8 cellular contexts compared by ENCODE assay signal in genomic region chr16:31472559-31473203, GRCh38. TPM values are rescaled to one million over a fixed set of nuclear protein-coding genes. Genes with fewer than 3 reads are reported as not detected.
DNase-seq lines count a peak whose midpoint lies in the region; ATAC-seq, FAIRE-seq and TF ChIP-seq lines count a peak whose summit lies in the region.

No MANE protein-coding gene starts in this region.

- CTCF ChIA-PET in RWPE1 (lab: Yijun Ruan, JAX) = interaction anchor here (0.6 to 1.1 kb wide), 2 partner anchors 12 to 19 kb away, joined by 5 to 6 read pairs; no protein-coding TSS in a partner anchor

- peaks cover 6% of the 10 kb centered on the region; the same call in 1 of the 2 replicates for H3K36me3 ChIP-seq in HUES48 (ENCODE audit: control insufficient read depth, insufficient read depth, low read length)
- no peaks in the 10 kb centered on the region for H3K36me3 ChIP-seq in breast epithelium
- H3K36me3 ChIP-seq in iPS-20b (ENCODE audit: insufficient read depth, low read depth, low read length) = no peaks in the 10 kb centered on the region

- no peak for ATAC-seq in GM21423 (IDR thresholded peaks at IDR 0.05; ENCODE audit: unreplicated experiment)

- no peaks in the 10 kb centered on the region for H3K9me3 ChIP-seq in HUES48 (ENCODE audit: control insufficient read depth, insufficient read depth, low read length)
- H3K9me3 ChIP-seq in breast epithelium = no peaks in the 10 kb centered on the region
- no peaks in the 10 kb centered on the region for H3K9me3 ChIP-seq in iPS-20b (ENCODE audit: insufficient read depth, low read depth, low read length)

- POLR2A ChIA-PET in RWPE1 (lab: Yijun Ruan, JAX; ENCODE audit: low non-redundant PET) = interaction anchor here (0.6 kb wide), 1 partner anchor 35 kb away, joined by 3 read pairs; the partner anchor contains the start of gene RUSF1

- peak overlapping the region; percentile 72 for H3K4me3 ChIP-seq in HUES48 (ENCODE audit: low read depth, low read length)
- peak overlapping the region; percentile 63 to 77 (median 74) for H3K4me3 ChIP-seq in breast epithelium
- peak overlapping the region; percentile 75 for H3K4me3 ChIP-seq in iPS-20b (ENCODE audit: low read length)
- H3K4me3 ChIP-seq in skin epidermis = peak overlapping the region; percentile 44 to 65 (median 49)

- FAIRE-seq in GM19239 (lab: Jason Lieb, UNC) = no peak

- intact Hi-C loops in breast epithelium (cut with DNase I; ENCODE audit: low total_unique reads) = no loop called here

- TF ChIP-seq POLR2A in breast epithelium (IDR thresholded peaks at IDR 0.05) = no peak

- H3K27ac ChIP-seq in HUES48 (ENCODE audit: low read depth, low read length) = no peak overlapping the region
- H3K27ac ChIP-seq in RWPE1 = peak overlapping the region; percentile 97
- H3K27ac ChIP-seq in breast epithelium = peak overlapping the region; percentile 87 to 94
- no peak overlapping the region for H3K27ac ChIP-seq in iPS-20b (ENCODE audit: low read length)
- peak overlapping the region; percentile 34 to 95 (median 87) for H3K27ac ChIP-seq in skin epidermis

- H3K27me3 ChIP-seq in HUES48 (ENCODE audit: control insufficient read depth, insufficient read depth, low read length) = peaks cover 35% of the 10 kb centered on the region
- H3K27me3 ChIP-seq in breast epithelium = no peaks in the 10 kb centered on the region
- peaks cover 61% of the 10 kb centered on the region for H3K27me3 ChIP-seq in iPS-20b (ENCODE audit: insufficient read depth, low read length)

- H3K9ac ChIP-seq in HUES48 (ENCODE audit: low read depth, low read length) (no peak overlapping the region), iPS-20b (ENCODE audit: low read depth, low read length) (peak overlapping the region; percentile 59; the same call in 1 of the 2 replicates)

- peak; percentile 74 for TF ChIP-seq CTCF in RWPE1 (conservative IDR thresholded peaks at IDR 0.05; ENCODE audit: low read depth)
- TF ChIP-seq CTCF in breast epithelium (IDR thresholded peaks at IDR 0.05) = peak; percentile 18 to 62 (median 60)

- H3K4me1 ChIP-seq in HUES48 (ENCODE audit: control insufficient read depth, insufficient read depth, low read length) (peaks cover 7% of the 10 kb centered on the region), breast epithelium (no peaks in the 10 kb centered on the region), iPS-20b (ENCODE audit: insufficient read depth, low read length) (peaks cover 5% of the 10 kb centered on the region; the same call in 1 of the 2 replicates)

- DNase-seq in EH (ENCODE audit: low read depth) (peak; percentile 96), RWPE1 (ENCODE audit: low spot score) (peak; percentile 95), breast epithelium (ENCODE audit: low spot score in 2 of 2) (peak; percentile 81 to 87), GM19239 (ENCODE audit: insufficient read length, low spot score) (no peak)

RNA-seq across cellular contexts. Expression of gene TGFB1I1, which starts 0.7 kb away (rescaled TPM):
- total RNA-seq in breast epithelium = 10 to 100 TPM; 17.4 to 31.8 (median 30.1) TPM

RNA-seq across cellular contexts. Expression of gene SLC5A2, which starts 10.2 kb away (rescaled TPM):
- under 1 TPM in 2 of 3 donors, not detected in 1; 0.44 to 0.98 TPM for total RNA-seq in breast epithelium

RNA-seq across cellular contexts. Expression of gene ARMC5, which starts 13.4 kb away (rescaled TPM):
- 1 to 10 TPM; 5.3 to 7.2 (median 6.9) TPM for total RNA-seq in breast epithelium

RNA-seq across cellular contexts. Expression of gene ZNF843, which starts 30.1 kb away (rescaled TPM):
- 1 to 10 TPM; 1.9 to 3.6 (median 3.1) TPM for total RNA-seq in breast epithelium

RNA-seq across cellular contexts. Expression of gene RUSF1, which starts 35.5 kb away (rescaled TPM):
- total RNA-seq in breast epithelium = 10 to 100 TPM; 44.2 to 75.4 (median 68.2) TPM

Comparison
In these comparisons a context has a peak if more than half of its experiments do, and no peak if none do; other contexts are left out.
1. H3K27ac ChIP-seq: peak in RWPE1 (single experiment), breast epithelium (2 of 2) and skin epidermis (21 of 21); none in HUES48 (single experiment) and iPS-20b (single experiment).
2. Peak in every context shown above with its lines, with median percentiles within 50 percentile points of each other: H3K4me3 ChIP-seq.